ENCODE assay signal across 6 cellular contexts in genomic region chr10:105535478-105535877, GRCh38.
"Had no signal": no experiment of that assay in that cellular context is flagged by ENCODE, and none has a peak within 500 bp of the region (broad histone marks: within the 10 kb centered on the region; RNA-seq: fewer than 3 reads in every experiment).

No MANE protein-coding gene starts in this region.

- H3K27ac ChIP-seq: HL-60 had no signal

- ATAC-seq: HepG2, K562 had no signal

- DNase-seq: IMR-90, KBM-7, KG1 had no signal

- H3K4me3 ChIP-seq: K562 had no signal
